8 cellular contexts compared by ENCODE assay signal in the genomic region with DNA sequence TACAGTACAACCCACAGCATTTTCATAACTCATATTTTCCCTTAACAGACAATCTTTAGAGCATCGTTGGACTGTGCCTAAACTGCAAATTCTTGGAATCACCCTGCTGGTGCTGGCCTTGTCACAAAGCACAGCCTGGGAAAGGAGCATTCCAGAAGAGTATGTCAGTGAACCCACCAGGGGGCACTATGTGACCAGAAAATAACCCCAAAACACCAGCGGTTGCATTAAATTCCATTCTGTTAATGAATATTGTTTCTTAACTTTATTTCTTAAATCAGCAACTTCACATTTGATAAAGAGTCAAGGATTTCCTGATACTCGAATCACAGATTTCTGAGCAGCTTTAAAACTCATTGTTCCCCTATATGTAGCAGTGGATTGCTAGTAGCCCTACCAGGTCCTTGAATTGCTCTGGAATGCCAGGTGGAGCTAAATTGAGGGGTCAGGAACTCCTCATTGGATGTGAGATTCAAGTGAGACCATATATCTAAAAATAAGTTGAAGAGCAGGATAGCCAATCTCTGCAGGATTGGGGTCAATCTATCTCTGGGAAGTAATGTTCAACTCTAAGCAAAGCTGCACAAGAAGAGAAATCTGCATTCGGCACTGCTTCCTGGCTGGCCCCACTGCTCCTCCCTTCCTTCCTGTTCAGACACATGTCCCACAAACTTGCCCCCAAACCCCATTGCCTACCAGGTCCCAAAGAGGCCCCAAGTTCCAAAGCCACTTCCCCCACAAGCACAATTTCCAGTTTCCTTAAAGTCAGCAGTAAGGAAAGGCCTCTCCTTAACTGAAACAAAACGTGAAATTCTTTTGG. TPM values are rescaled to one million over a fixed set of nuclear protein-coding genes. Genes with fewer than 3 reads are reported as not detected.
A peak's percentile ranks its signal among the peaks of the same experiment; 100 is the strongest.
DNase-seq lines count a peak whose midpoint lies in the region; ATAC-seq and TF ChIP-seq lines count a peak whose summit lies in the region.

No MANE protein-coding gene starts in this region.

- no peak overlapping the region for H3K27ac Mint-ChIP-seq in chondrocyte (ENCODE audit: unreplicated experiment)

- peaks cover 9% of the 10 kb centered on the region for H3K4me1 Mint-ChIP-seq in chondrocyte (ENCODE audit: low read depth)

- H3K27me3 Mint-ChIP-seq in chondrocyte (ENCODE audit: low read depth), result peaks cover 2% of the 10 kb centered on the region

- no peak for ATAC-seq in HG02885 (IDR thresholded peaks at IDR 0.05; ENCODE audit: poor library complexity, unreplicated experiment)

- H3K9me3 Mint-ChIP-seq in chondrocyte (ENCODE audit: low read depth), result no peaks in the 10 kb centered on the region

- H3K4me3 Mint-ChIP-seq in chondrocyte (ENCODE audit: unreplicated experiment), result no peak overlapping the region

- TF ChIP-seq CTCF in AG09309 (IDR thresholded peaks at IDR 0.05; ENCODE audit: control insufficient read depth, insufficient read depth, low read depth, low read length, missing control alignments) (peak; percentile 72), chondrocyte (IDR thresholded peaks at IDR 0.05) (peak; percentile 98)

- no peaks in the 10 kb centered on the region for H3K36me3 Mint-ChIP-seq in chondrocyte (ENCODE audit: low read depth)

- no peak overlapping the region for H3K4me3 ChIP-seq in AG09309 (ENCODE audit: control insufficient read depth, low read depth, low read length)

- DNase-seq in AG09309 (ENCODE audit: low read depth), result peak; percentile 39
- peak; percentile 19 for DNase-seq in GM19238 (ENCODE audit: insufficient read length, low spot score)
- DNase-seq in NCI-H2227 (lab: John Stamatoyannopoulos, UW; ENCODE audit: unreplicated experiment), result peak; percentile 72
- peak; percentile 42 for DNase-seq in activated CD4-positive, CD25-positive, alpha-beta regulatory T cell treated with anti-CD3 and anti-CD28 coated beads, Interleukin-2, amount 50 U/mL, for 72 hours
- DNase-seq in chondrocyte (ENCODE audit: low spot score), result no peak
- DNase-seq in left kidney (ENCODE audit: low read depth, low spot score), result peak; percentile 82
- peak in 2 of 3 donors; percentile 35 to 37 for DNase-seq in stimulated activated CD4-positive, alpha-beta T cell treated with anti-CD3 and anti-CD28 coated beads, TNF-alpha, amount 100 ng/mL, for 1 hour (ENCODE audit: low read depth in 3 of 3, low spot score in 1 of 3)

RNA-seq across cellular contexts. Expression of gene RAB4A, which starts 12.7 kb away (rescaled TPM):
- total RNA-seq in chondrocyte, result 43.4 to 62.4 TPM (median 58.6 TPM) in 3 replicates
